8 cellular contexts compared by ENCODE assay signal in the genomic region with DNA sequence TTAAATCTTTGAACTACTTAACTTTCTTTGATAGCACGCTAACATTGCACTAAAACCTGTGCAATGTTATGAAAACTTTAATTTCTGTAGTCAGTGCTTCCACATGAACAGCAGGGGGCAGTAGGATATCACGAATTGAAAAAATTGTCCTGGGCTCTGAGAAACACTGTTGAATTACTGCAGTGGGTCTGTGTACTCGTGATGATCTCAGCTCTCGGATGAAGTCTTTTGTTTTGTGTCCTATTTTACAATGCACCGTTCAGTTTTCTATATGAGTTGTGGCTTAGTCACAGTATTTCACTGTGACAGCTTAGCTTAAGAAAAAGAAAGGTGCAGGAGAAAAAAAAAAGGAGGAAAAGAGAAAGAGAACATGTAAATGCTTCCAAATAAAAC.
DNase-seq lines count a peak whose midpoint lies in the region; ATAC-seq, FAIRE-seq and TF ChIP-seq lines count a peak whose summit lies in the region.

No MANE protein-coding gene starts in this region.

- peak; percentile 72 for TF ChIP-seq CTCF in GM12872 (IDR thresholded peaks at IDR 0.05; ENCODE audit: insufficient read depth, low read depth, low read length)
- peak; percentile 67 for TF ChIP-seq CTCF in cardiac fibroblast (IDR thresholded peaks at IDR 0.05; ENCODE audit: low read depth, low read length)

- no peak overlapping the region for H3K27ac ChIP-seq in skeletal muscle tissue (ENCODE audit: low read depth, low read length)

- H3K27me3 ChIP-seq in skeletal muscle tissue (ENCODE audit: control insufficient read depth in 3 of 3, insufficient read depth in 3 of 3, low read length in 3 of 3) = no peaks in the 10 kb centered on the region

- peak overlapping the region; percentile 42 to 81 (median 79) for H3K9ac ChIP-seq in skeletal muscle tissue (ENCODE audit: low read depth in 1 of 3, low read length in 3 of 3)

- peak; percentile 51 for ATAC-seq in HG02759 (IDR thresholded peaks at IDR 0.05; ENCODE audit: unreplicated experiment)

- no peaks in the 10 kb centered on the region for H3K36me3 ChIP-seq in skeletal muscle tissue (ENCODE audit: control insufficient read depth in 3 of 3, insufficient read depth in 3 of 3, low read length in 3 of 3)

- H3K9me3 ChIP-seq in skeletal muscle tissue (ENCODE audit: control insufficient read depth in 3 of 3, low read length in 3 of 3) = no peaks in the 10 kb centered on the region

- DNase-seq in NCI-H1436 (lab: John Stamatoyannopoulos, UW) (peak; percentile 83), SW 1271 (lab: John Stamatoyannopoulos, UW) (peak; percentile 60 to 90), cardiac fibroblast (ENCODE audit: low read depth in 2 of 2) (peak; percentile 94 to 97), inferior parietal cortex (ENCODE audit: extremely low spot score) (peak; percentile 97)

- H3K4me1 ChIP-seq in skeletal muscle tissue (ENCODE audit: control insufficient read depth in 3 of 3, insufficient read depth in 3 of 3, low read length in 3 of 3) = peaks cover 3 to 8% (median 6%) of the 10 kb centered on the region in 3 donors

- peak; percentile 88 for FAIRE-seq in A204.1 (lab: Jason Lieb, UNC)

- H3K4me3 ChIP-seq in cardiac fibroblast (replicated peaks in 1 of 2; ENCODE audit: low read depth in 2 of 2, low read length in 2 of 2) (peak overlapping the region; percentile 27 to 35), skeletal muscle tissue (ENCODE audit: low read length in 3 of 3) (peak overlapping the region; percentile 71 to 77 (median 74))
